Comparison of ENCODE assay signal across 16 cellular contexts in the genomic region with DNA sequence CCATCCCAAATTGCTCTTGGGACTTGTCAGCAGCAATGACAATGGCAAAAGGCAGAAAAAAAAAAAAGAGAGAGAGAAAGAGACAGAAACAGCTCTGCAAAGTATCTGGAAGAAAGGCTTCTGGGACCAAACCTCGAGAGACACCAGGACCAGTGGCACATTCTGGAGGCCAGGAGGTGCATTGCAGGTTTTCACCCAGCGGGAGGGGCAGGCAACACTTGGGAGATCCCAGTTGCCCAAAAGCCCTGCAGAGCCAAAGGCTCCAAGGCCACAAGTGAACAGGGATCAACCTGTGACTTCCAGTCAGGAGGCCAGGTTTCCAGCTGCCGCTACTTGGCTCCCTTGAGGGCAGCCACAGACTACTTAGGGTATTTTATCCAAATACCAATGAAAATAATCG.
"Had no signal": no experiment of that assay in that cellular context is flagged by ENCODE, and none has a peak within 500 bp of the region (broad histone marks: within the 10 kb centered on the region; RNA-seq: fewer than 3 reads in every experiment).

No MANE protein-coding gene starts in this region.

- ATAC-seq: activated CD8-positive, alpha-beta T cell treated with anti-CD3 and anti-CD28 coated beads, Interleukin-2, amount 10 ng/mL, durations not matched to agents 7 days and 5 days; activated T-cell treated with anti-CD3 and anti-CD28 coated beads, Interleukin-2, amount 50 U/mL, for 72 hours; gastrocnemius medialis; heart left ventricle; naive thymus-derived CD8-positive, alpha-beta T cell; right cardiac atrium had no signal

- H3K4me3 ChIP-seq: gastrocnemius medialis, heart left ventricle, left ventricle myocardium inferior, spleen, thoracic aorta had no signal

- H3K27ac ChIP-seq: brain microvascular endothelial cell, gastrocnemius medialis, heart left ventricle, left ventricle myocardium inferior, neutrophil, spleen, thoracic aorta had no signal

- H3K36me3 ChIP-seq: brain microvascular endothelial cell, gastrocnemius medialis, heart left ventricle, left ventricle myocardium inferior, neutrophil, spleen, thoracic aorta had no signal

- H3K9me3 ChIP-seq: gastrocnemius medialis, left ventricle myocardium inferior, neutrophil, spleen, thoracic aorta had no signal

- DNase-seq: activated B cell treated with CpG ODN at 0.5 μM for 24 hours; activated CD4-positive, alpha-beta T cell treated with anti-CD3 and anti-CD28 coated beads for 48 hours; activated CD8-positive, alpha-beta memory T cell treated with anti-CD3 and anti-CD28 coated beads, Interleukin-2, amount 50 U/mL, for 4 hours; activated CD8-positive, alpha-beta T cell treated with anti-CD3 and anti-CD28 coated beads, Interleukin-2, amount 10 ng/mL, durations not matched to agents 7 days and 5 days; activated T-cell treated with anti-CD3 and anti-CD28 coated beads, Interleukin-2, amount 50 U/mL, for 72 hours; anterior cingulate cortex; brain microvascular endothelial cell; gastrocnemius medialis; heart left ventricle; left ventricle myocardium inferior; naive thymus-derived CD8-positive, alpha-beta T cell; right cardiac atrium; spleen; T-helper 2 cell had no signal

- H3K27me3 ChIP-seq: gastrocnemius medialis, heart left ventricle, neutrophil had no signal
